18 cellular contexts compared by ENCODE assay signal in the genomic region with DNA sequence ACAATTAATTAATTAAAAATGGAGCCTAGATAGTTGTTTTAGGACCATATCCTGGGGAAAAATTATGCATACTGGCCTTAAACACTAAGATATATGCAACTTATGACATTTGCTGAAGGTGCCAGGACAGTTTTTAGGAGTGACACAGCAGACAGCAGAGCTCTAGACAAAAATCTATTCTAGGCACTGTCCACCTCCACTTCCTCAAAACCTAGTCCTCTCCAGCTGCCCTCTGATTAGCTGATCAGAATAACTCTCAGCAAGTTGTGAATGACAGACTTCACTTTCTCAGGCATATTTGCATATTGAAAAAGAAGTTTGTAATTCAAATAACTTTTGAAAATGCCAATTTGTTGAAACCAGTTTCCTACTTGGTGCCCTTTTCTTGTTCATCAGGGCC.
"Had no signal": no experiment of that assay in that cellular context is flagged by ENCODE, and none has a peak within 500 bp of the region (broad histone marks: within the 10 kb centered on the region; RNA-seq: fewer than 3 reads in every experiment).

No MANE protein-coding gene starts in this region.

- H3K9me3 ChIP-seq: MG63, SK-N-SH had no signal

- H3K36me3 ChIP-seq: MG63 had no signal

- DNase-seq: IMR-90, Karpas-422, KG1, MG63, NCI-H1092, NCI-H146, NCI-H1694 treated with DMSO at 0.1 percent for 48 hours, NCI-H1930, NCI-H2107, NCI-H2227 treated with DMSO at 0.1 percent for 48 hours, NCI-H526 treated with DMSO at 0.1 percent for 48 hours, NCI-H774, PC-3, SHP77, SK-N-SH had no signal

- FAIRE-seq: HepG2 had no signal

- H3K4me3 ChIP-seq: MG63 had no signal

- ATAC-seq: HepG2, Panc1, PC-3 had no signal

- H3K27ac ChIP-seq: RWPE1 had no signal

- H3K27me3 ChIP-seq: MG63 had no signal

- H3K4me2 ChIP-seq: SK-N-SH had no signal

- H3K9ac ChIP-seq: SK-N-SH had no signal
